ENCODE assay signal across 1 cellular context in the genomic region with DNA sequence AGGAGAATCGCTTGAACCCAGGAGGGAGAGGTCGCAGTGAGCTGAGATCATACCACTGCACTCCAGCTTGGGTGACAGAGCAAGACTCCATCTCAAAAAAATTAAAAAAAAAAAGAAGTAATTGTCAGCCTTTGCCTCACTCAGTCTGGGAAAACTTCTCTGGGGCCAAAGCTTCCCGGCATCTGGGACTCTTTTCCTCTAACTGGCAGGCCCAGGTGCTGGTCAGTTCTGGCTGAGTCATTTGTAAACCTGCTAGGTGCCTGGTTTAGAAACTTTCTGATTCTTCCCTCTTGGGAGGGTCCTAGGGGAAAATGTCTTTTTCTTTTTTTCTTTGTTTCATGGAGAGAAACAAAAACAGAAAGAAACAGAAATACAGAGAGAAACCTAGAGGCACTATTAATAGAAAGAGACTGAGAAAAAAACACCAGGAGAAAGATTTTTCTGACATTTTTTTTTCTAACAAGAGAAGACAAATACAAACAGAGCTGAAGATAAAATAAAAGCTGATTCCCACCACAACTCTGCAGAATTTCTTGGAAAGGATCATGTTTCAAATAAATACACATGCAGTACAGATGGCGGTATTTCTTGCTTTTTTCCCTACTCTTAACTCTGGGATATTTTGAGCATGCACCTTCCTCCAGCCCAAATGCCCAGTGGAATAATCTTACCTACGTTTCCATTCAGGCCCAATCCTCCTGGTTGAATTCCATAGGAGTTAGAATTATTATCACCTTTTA.
TF ChIP-seq lines count a peak whose summit lies in the region.

No MANE protein-coding gene starts in this region.

TF ChIP-seq in WTC11, 78 proteins besides CTCF, POLR2A, EP300 and RAD21 (continued from another document):
- TF ChIP-seq, protein P1, sequence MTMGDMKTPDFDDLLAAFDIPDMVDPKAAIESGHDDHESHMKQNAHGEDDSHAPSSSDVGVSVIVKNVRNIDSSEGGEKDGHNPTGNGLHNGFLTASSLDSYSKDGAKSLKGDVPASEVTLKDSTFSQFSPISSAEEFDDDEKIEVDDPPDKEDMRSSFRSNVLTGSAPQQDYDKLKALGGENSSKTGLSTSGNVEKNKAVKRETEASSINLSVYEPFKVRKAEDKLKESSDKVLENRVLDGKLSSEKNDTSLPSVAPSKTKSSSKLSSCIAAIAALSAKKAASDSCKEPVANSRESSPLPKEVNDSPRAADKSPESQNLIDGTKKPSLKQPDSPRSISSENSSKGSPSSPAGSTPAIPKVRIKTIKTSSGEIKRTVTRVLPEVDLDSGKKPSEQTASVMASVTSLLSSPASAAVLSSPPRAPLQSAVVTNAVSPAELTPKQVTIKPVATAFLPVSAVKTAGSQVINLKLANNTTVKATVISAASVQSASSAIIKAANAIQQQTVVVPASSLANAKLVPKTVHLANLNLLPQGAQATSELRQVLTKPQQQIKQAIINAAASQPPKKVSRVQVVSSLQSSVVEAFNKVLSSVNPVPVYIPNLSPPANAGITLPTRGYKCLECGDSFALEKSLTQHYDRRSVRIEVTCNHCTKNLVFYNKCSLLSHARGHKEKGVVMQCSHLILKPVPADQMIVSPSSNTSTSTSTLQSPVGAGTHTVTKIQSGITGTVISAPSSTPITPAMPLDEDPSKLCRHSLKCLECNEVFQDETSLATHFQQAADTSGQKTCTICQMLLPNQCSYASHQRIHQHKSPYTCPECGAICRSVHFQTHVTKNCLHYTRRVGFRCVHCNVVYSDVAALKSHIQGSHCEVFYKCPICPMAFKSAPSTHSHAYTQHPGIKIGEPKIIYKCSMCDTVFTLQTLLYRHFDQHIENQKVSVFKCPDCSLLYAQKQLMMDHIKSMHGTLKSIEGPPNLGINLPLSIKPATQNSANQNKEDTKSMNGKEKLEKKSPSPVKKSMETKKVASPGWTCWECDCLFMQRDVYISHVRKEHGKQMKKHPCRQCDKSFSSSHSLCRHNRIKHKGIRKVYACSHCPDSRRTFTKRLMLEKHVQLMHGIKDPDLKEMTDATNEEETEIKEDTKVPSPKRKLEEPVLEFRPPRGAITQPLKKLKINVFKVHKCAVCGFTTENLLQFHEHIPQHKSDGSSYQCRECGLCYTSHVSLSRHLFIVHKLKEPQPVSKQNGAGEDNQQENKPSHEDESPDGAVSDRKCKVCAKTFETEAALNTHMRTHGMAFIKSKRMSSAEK (CRISPR knock-in tag; IDR thresholded peaks at IDR 0.05; ENCODE audit: borderline replicate concordance): no peak
- TF ChIP-seq, protein P2, sequence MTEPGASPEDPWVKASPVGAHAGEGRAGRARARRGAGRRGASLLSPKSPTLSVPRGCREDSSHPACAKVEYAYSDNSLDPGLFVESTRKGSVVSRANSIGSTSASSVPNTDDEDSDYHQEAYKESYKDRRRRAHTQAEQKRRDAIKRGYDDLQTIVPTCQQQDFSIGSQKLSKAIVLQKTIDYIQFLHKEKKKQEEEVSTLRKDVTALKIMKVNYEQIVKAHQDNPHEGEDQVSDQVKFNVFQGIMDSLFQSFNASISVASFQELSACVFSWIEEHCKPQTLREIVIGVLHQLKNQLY (CRISPR knock-in tag; IDR thresholded peaks at IDR 0.05): no peak
- TF ChIP-seq ZNF219 (CRISPR knock-in tag; IDR thresholded peaks at IDR 0.05; ENCODE audit: borderline replicate concordance) (no peak), TP53 (CRISPR knock-in tag; IDR thresholded peaks at IDR 0.05) (no peak)
TF ChIP-seq in WTC11: peak in this region for 0.
